In genomic region chr9:95010431-95010838, GRCh38 we compare ENCODE assay signal across 12 cellular contexts.
DNase-seq lines count a peak whose midpoint lies in the region; ATAC-seq and TF ChIP-seq lines count a peak whose summit lies in the region.
"Had no signal": no experiment of that assay in that cellular context is flagged by ENCODE, and none has a peak within 500 bp of the region (broad histone marks: within the 10 kb centered on the region; RNA-seq: fewer than 3 reads in every experiment).

No MANE protein-coding gene starts in this region.

- H3K79me2 ChIP-seq in fibroblast of lung (ENCODE audit: control insufficient read depth, insufficient read depth, low read length), result peaks cover 89% of the 10 kb centered on the region

- peaks cover 35% of the 10 kb centered on the region for H3K4me1 Mint-ChIP-seq in progenitor cell of endocrine pancreas (ENCODE audit: low read depth)

- no peaks in the 10 kb centered on the region for H3K27me3 ChIP-seq in Panc1 (ENCODE audit: control insufficient read depth, insufficient read depth, low read length)
- no peaks in the 10 kb centered on the region for H3K27me3 ChIP-seq in fibroblast of lung (ENCODE audit: control insufficient read depth, insufficient read depth, low read length)
- H3K27me3 ChIP-seq: BE2C had no signal

- H4K20me1 ChIP-seq in fibroblast of lung (ENCODE audit: control insufficient read depth, extremely low read depth, insufficient read depth, low read length), result no peaks in the 10 kb centered on the region

- intact Hi-C loops in Panc1 (cut with micrococcal nuclease; ENCODE audit: unreplicated experiment), result no loop called here

- H3K36me3 Mint-ChIP-seq in progenitor cell of endocrine pancreas (ENCODE audit: insufficient read depth), result peaks cover 16% of the 10 kb centered on the region

- H3K4me1 ChIP-seq in Panc1 (ENCODE audit: control insufficient read depth, insufficient read depth, low read length), result peaks cover 40% of the 10 kb centered on the region
- peaks cover 6% of the 10 kb centered on the region for H3K4me1 ChIP-seq in fibroblast of lung (ENCODE audit: control insufficient read depth, extremely low read depth, insufficient read depth, low read length)

- CTCF ChIA-PET in Panc1 (lab: Charles Lee), result no interaction called here

- H3K36me3 ChIP-seq in Panc1 (ENCODE audit: control insufficient read depth, insufficient read depth, low read length), result peaks cover 25% of the 10 kb centered on the region
- peaks cover under 1% of the 10 kb centered on the region for H3K36me3 ChIP-seq in fibroblast of lung (ENCODE audit: control insufficient read depth, insufficient read depth, low read length)

- peak overlapping the region; percentile 84 for H3K27ac ChIP-seq in Panc1 (ENCODE audit: low read length)
- H3K27ac ChIP-seq in fibroblast of lung (ENCODE audit: insufficient read depth, low read length), result peak overlapping the region; percentile 30
- H3K27ac ChIP-seq: KMS-11 had no signal

- DNase-seq in COLO829 (ENCODE audit: low spot score) (peak; percentile 91), Panc1 (ENCODE audit: low read depth, low spot score) (no peak), fibroblast of lung (ENCODE audit: low read depth in 2 of 2) (no peak), putamen (ENCODE audit: low spot score) (peak; percentile 87), HuH-7.5 (ENCODE audit: low spot score) (no peak), GDM1 (lab: John Stamatoyannopoulos, UW) (no peak), progenitor cell of endocrine pancreas (ENCODE audit: low spot score, unreplicated experiment) (no peak)
- DNase-seq: activated CD8-positive, alpha-beta memory T cell treated with anti-CD3 and anti-CD28 coated beads, Interleukin-2, amount 10 ng/mL, durations not matched to agents 7 days and 5 days; BE2C had no signal

- POLR2A ChIA-PET in Panc1 (lab: Charles Lee), result no interaction called here

- H3K4me2 ChIP-seq in fibroblast of lung (ENCODE audit: extremely low read depth, insufficient read depth, low read length), result no peak overlapping the region
- H3K4me2 ChIP-seq: KMS-11 had no signal

- no TSS peak for BruUV-seq in Panc1 (replicated peaks; lab: Mats Ljungman, UMichigan)

- H3K27me3 Mint-ChIP-seq in progenitor cell of endocrine pancreas, result no peaks in the 10 kb centered on the region
- H3K27me3 Mint-ChIP-seq: activated naive CD8-positive, alpha-beta T cell had no signal

- ATAC-seq in Panc1 (no peak), GM21737 (IDR thresholded peaks at IDR 0.05; ENCODE audit: unreplicated experiment) (no peak)
- ATAC-seq: activated CD8-positive, alpha-beta memory T cell treated with anti-CD3 and anti-CD28 coated beads, Interleukin-2, amount 10 ng/mL, durations not matched to agents 7 days and 5 days had no signal

- H3K4me3 ChIP-seq in Panc1 (ENCODE audit: low read depth in 2 of 2, low read length in 2 of 2), result no peak overlapping the region
- H3K4me3 ChIP-seq in fibroblast of lung (replicated peaks in 1 of 4; ENCODE audit: control extremely low read depth in 1 of 4, insufficient read depth in 1 of 4, low read depth in 3 of 4, low read length in 4 of 4), result no peak overlapping the region

- no peak overlapping the region for H3K27ac Mint-ChIP-seq in progenitor cell of endocrine pancreas
- H3K27ac Mint-ChIP-seq: activated CD8-positive, alpha-beta memory T cell treated with anti-CD3 and anti-CD28 coated beads, Interleukin-2, amount 10 ng/mL, durations not matched to agents 7 days and 5 days; activated naive CD8-positive, alpha-beta T cell had no signal

- no peaks in the 10 kb centered on the region for H3K9me3 Mint-ChIP-seq in progenitor cell of endocrine pancreas (ENCODE audit: low read depth)

- in situ Hi-C loops in Panc1 (cut with HindIII; ENCODE audit: low pct_unique_long_range_greater_than_20kb, low sequenced_read_pairs), result no loop called here

- H3K9me3 ChIP-seq in Panc1 (ENCODE audit: control insufficient read depth, insufficient read depth, low read depth, low read length) (no peaks in the 10 kb centered on the region), fibroblast of lung (ENCODE audit: control insufficient read depth, insufficient read depth, low read depth, low read length) (no peaks in the 10 kb centered on the region)
- H3K9me3 ChIP-seq: BE2C had no signal

- no peak overlapping the region for H3K4me3 Mint-ChIP-seq in progenitor cell of endocrine pancreas (ENCODE audit: low read depth)
- H3K4me3 Mint-ChIP-seq: activated CD8-positive, alpha-beta memory T cell treated with anti-CD3 and anti-CD28 coated beads, Interleukin-2, amount 10 ng/mL, durations not matched to agents 7 days and 5 days; activated naive CD8-positive, alpha-beta T cell had no signal

- TF ChIP-seq CTCF in Panc1 (IDR thresholded peaks at IDR 0.05) (no peak), fibroblast of lung (conservative IDR thresholded peaks at IDR 0.05 in 1 of 2, IDR thresholded peaks at IDR 0.05 in 1 of 2; ENCODE audit: low read depth in 1 of 2, low read length in 2 of 2) (no peak), progenitor cell of endocrine pancreas (IDR thresholded peaks at IDR 0.05; ENCODE audit: unreplicated experiment) (no peak)

- H2AFZ ChIP-seq in fibroblast of lung (ENCODE audit: low read length), result no peak overlapping the region

- H3K9ac ChIP-seq in fibroblast of lung (ENCODE audit: insufficient read depth, low read length), result no peak overlapping the region
- H3K9ac ChIP-seq: KMS-11 had no signal

Comparison
In these comparisons a context has a peak if more than half of its experiments do, and no peak if none do; other contexts are left out.
1. DNase-seq: peak in COLO829 (single experiment) and putamen (single experiment); none in Panc1 (single experiment), fibroblast of lung (0 of 2), HuH-7.5 (single experiment), GDM1 (single experiment) and progenitor cell of endocrine pancreas (single experiment).